ENCODE assay signal across 16 cellular contexts in genomic region chr13:24218320-24218719, GRCh38. TPM values are rescaled to one million over a fixed set of nuclear protein-coding genes. Genes with fewer than 3 reads are reported as not detected.
DNase-seq lines count a peak whose midpoint lies in the region; ATAC-seq and TF ChIP-seq lines count a peak whose summit lies in the region.
"Had no signal": no experiment of that assay in that cellular context is flagged by ENCODE, and none has a peak within 500 bp of the region (broad histone marks: within the 10 kb centered on the region; RNA-seq: fewer than 3 reads in every experiment).

No MANE protein-coding gene starts in this region.

- H3K27ac ChIP-seq in H9 (ENCODE audit: insufficient read length, low read depth, low read length) (no peak overlapping the region), colonic mucosa (peak overlapping the region; percentile 51), mucosa of rectum (ENCODE audit: low read depth in 2 of 2, low read length in 2 of 2) (peak overlapping the region; percentile 52 to 56), thyroid gland (peak overlapping the region; percentile 90 to 97 (median 95)), psoas muscle (no peak overlapping the region)
- H3K27ac ChIP-seq: epithelial cell of prostate, VCaP had no signal

- H2AFZ ChIP-seq in H9 (ENCODE audit: low read length): no peak overlapping the region

- H3T11ph ChIP-seq in H9 (ENCODE audit: low read length): no peak overlapping the region

- no peak overlapping the region for H3K9ac ChIP-seq in H9 (ENCODE audit: extremely low read depth, insufficient read length, low read length)
- no peak overlapping the region for H3K9ac ChIP-seq in colonic mucosa (ENCODE audit: low read depth in 2 of 2, low read length in 2 of 2)
- peak overlapping the region in 1 of 2 donors; percentile 0 for H3K9ac ChIP-seq in mucosa of rectum (ENCODE audit: low read depth in 1 of 2, low read length in 2 of 2)

- DNase-seq in H9: no peak
- DNase-seq in colonic mucosa: no peak
- no peak for DNase-seq in thyroid gland
- DNase-seq in hippocampal formation (lab: John Stamatoyannopoulos, UW): no peak
- DNase-seq in activated naive CD4-positive, alpha-beta T cell (lab: John Stamatoyannopoulos, UW): no peak
- DNase-seq in omental fat pad (ENCODE audit: low spot score): no peak
- DNase-seq in psoas muscle: no peak
- DNase-seq: activated CD4-positive, alpha-beta T cell treated with anti-CD3 and anti-CD28 coated beads, Interleukin-2, amount 50 U/mL, for 48 hours; activated naive CD4-positive, alpha-beta T cell treated with anti-CD3 and anti-CD28 coated beads, Interleukin-2, amount 50 U/mL, for 16 hours; EL; NCI-H1105 treated with DMSO at 0.1 percent for 48 hours; SIG-M5; T-helper 17 cell had no signal

- intact Hi-C loops in colonic mucosa (cut with DNase I) (no loop called here), thyroid gland (cut with DNase I) (loop anchor here (5.0 kb wide), 1 partner anchor 296 kb away; no protein-coding TSS in a partner anchor), psoas muscle (cut with DNase I) (loop anchor here in 1 of 2 donors (5.0 kb wide), 1 partner anchor 196 kb away; no protein-coding TSS in a partner anchor)

- TF ChIP-seq CTCF in H9 (conservative IDR thresholded peaks at IDR 0.05) (no peak), colonic mucosa (IDR thresholded peaks at IDR 0.05) (no peak), thyroid gland (IDR thresholded peaks at IDR 0.05) (no peak), omental fat pad (IDR thresholded peaks at IDR 0.05) (no peak), psoas muscle (IDR thresholded peaks at IDR 0.05) (no peak)

- H3K27me3 ChIP-seq in H9 (ENCODE audit: insufficient read depth, low read length): no peaks in the 10 kb centered on the region
- H3K27me3 ChIP-seq in colonic mucosa: no peaks in the 10 kb centered on the region
- no peaks in the 10 kb centered on the region for H3K27me3 ChIP-seq in mucosa of rectum (ENCODE audit: control insufficient read depth in 2 of 2, insufficient read depth in 2 of 2, low read length in 2 of 2)
- H3K27me3 ChIP-seq in thyroid gland: no peaks in the 10 kb centered on the region
- no peaks in the 10 kb centered on the region for H3K27me3 ChIP-seq in psoas muscle (ENCODE audit: insufficient read depth in 3 of 3, low read length in 2 of 3)

- H3K23me2 ChIP-seq in H9 (ENCODE audit: insufficient read length, low read depth, low read length, poor library complexity, severe bottlenecking): no peaks in the 10 kb centered on the region

- H3K79me2 ChIP-seq in H9 (ENCODE audit: insufficient read depth, low read length): peaks cover 4% of the 10 kb centered on the region; the same call in 1 of the 2 replicates

- no peaks in the 10 kb centered on the region for H3K36me3 ChIP-seq in colonic mucosa
- H3K36me3 ChIP-seq in mucosa of rectum (ENCODE audit: control insufficient read depth in 2 of 2, insufficient read depth in 2 of 2, low read length in 2 of 2): peaks cover 5 to 13% of the 10 kb centered on the region in 2 donors
- no peaks in the 10 kb centered on the region for H3K36me3 ChIP-seq in thyroid gland
- no peaks in the 10 kb centered on the region for H3K36me3 ChIP-seq in psoas muscle (ENCODE audit: insufficient read depth in 1 of 2, low read depth in 1 of 2)

- no peak overlapping the region for H2BK120ac ChIP-seq in H9 (ENCODE audit: low read depth, low read length, poor library complexity, severe bottlenecking)

- no peak overlapping the region for H2BK5ac ChIP-seq in H9 (ENCODE audit: insufficient read length, low read length)

- no peaks in the 10 kb centered on the region for H3K9me3 Mint-ChIP-seq in H9

- H3K18ac ChIP-seq in H9 (ENCODE audit: insufficient read length, low read depth, low read length): no peak overlapping the region

- no peak overlapping the region for H3K4ac ChIP-seq in H9 (ENCODE audit: low read depth, low read length)

- no peak overlapping the region for H4K8ac ChIP-seq in H9 (replicated peaks; ENCODE audit: insufficient read length, low read depth, low read length)

- H2BK15ac ChIP-seq in H9 (ENCODE audit: low read depth, low read length): no peak overlapping the region

- no peak overlapping the region for H2BK12ac ChIP-seq in H9 (ENCODE audit: insufficient read length, low read depth, low read length)

- WGBS in H9 (ENCODE audit: extremely low coverage, insufficient read length, low lambda C conversion rate): no CpG with 5 or more reads among the region's 2 CpGs
- WGBS in thyroid gland, 2 donors: 97 to 98% methylated on average over 2 of the region's 2 CpGs
- 84 to 97% (median 90%) methylated on average over 2 of the region's 2 CpGs for WGBS in psoas muscle, 3 donors

- H3K14ac ChIP-seq in H9 (ENCODE audit: insufficient read depth, low read length): no peak overlapping the region

- H3K79me1 ChIP-seq in H9 (ENCODE audit: insufficient read depth, low read depth, low read length, poor library complexity, severe bottlenecking): no peaks in the 10 kb centered on the region

- H2BK20ac ChIP-seq in H9 (ENCODE audit: low read depth, low read length, poor library complexity, severe bottlenecking): no peak overlapping the region

- H3K9me3 ChIP-seq in H9 (ENCODE audit: control insufficient read depth, low read depth, low read length) (no peaks in the 10 kb centered on the region), colonic mucosa (no peaks in the 10 kb centered on the region), mucosa of rectum (ENCODE audit: control insufficient read depth in 2 of 2, low read length in 2 of 2) (no peaks in the 10 kb centered on the region), thyroid gland (no peaks in the 10 kb centered on the region), psoas muscle (no peaks in the 10 kb centered on the region)

- no peak overlapping the region for H3K23ac ChIP-seq in H9 (ENCODE audit: insufficient read length, low read depth, low read length)

- peaks cover 37 to 48% of the 10 kb centered on the region in 2 experiments for H3K4me1 Mint-ChIP-seq in H9

- H3K4me3 Mint-ChIP-seq in H9: no peak overlapping the region
- H3K4me3 Mint-ChIP-seq: T-helper 17 cell had no signal

- H2AK5ac ChIP-seq in H9 (ENCODE audit: insufficient read length, low read length): no peak overlapping the region

- no peaks in the 10 kb centered on the region for H3K27me3 Mint-ChIP-seq in H9 (ENCODE audit: low read depth)

- TF ChIP-seq POLR2A in thyroid gland (IDR thresholded peaks at IDR 0.05): no peak

- H4K5ac ChIP-seq in H9 (ENCODE audit: insufficient read length, low read depth, low read length): no peak overlapping the region

- H4K20me1 ChIP-seq in H9 (ENCODE audit: control insufficient read depth, insufficient read depth, insufficient read length): no peaks in the 10 kb centered on the region

- H3K36me3 Mint-ChIP-seq in H9 (ENCODE audit: insufficient read depth in 1 of 3, low read depth in 3 of 3): no peaks in the 10 kb centered on the region; a peak in 1 of 7 replicates

- ATAC-seq in omental fat pad (ENCODE audit: low FRiP score): no peak
- no peak for ATAC-seq in psoas muscle
- ATAC-seq: T-helper 17 cell had no signal

- H3K4me3 ChIP-seq in colonic mucosa: no peak overlapping the region
- H3K4me3 ChIP-seq in mucosa of rectum (ENCODE audit: low read length in 2 of 2): no peak overlapping the region
- no peak overlapping the region for H3K4me3 ChIP-seq in thyroid gland (replicated peaks in 1 of 3)
- no peak overlapping the region for H3K4me3 ChIP-seq in psoas muscle

- H3K27ac Mint-ChIP-seq in H9: peak overlapping the region in 2 of 3 experiments; percentile 23 to 44; a peak in 2 of 7 replicates
- H3K27ac Mint-ChIP-seq: T-helper 17 cell had no signal

- H3K4me1 ChIP-seq in H9 (ENCODE audit: insufficient read depth, low read length) (peaks cover 8% of the 10 kb centered on the region; the same call in 1 of the 2 replicates), colonic mucosa (no peaks in the 10 kb centered on the region), mucosa of rectum (ENCODE audit: control insufficient read depth in 2 of 2, insufficient read depth in 2 of 2, low read length in 2 of 2) (peaks cover 10 to 16% of the 10 kb centered on the region in 2 donors), thyroid gland (peaks cover 50 to 60% of the 10 kb centered on the region in 2 donors), psoas muscle (no peaks in the 10 kb centered on the region)

- H3K4me2 ChIP-seq in H9 (ENCODE audit: insufficient read depth, insufficient read length, low read length): no peak overlapping the region

- H4K91ac ChIP-seq in H9 (ENCODE audit: insufficient read length, low read depth, low read length): no peak overlapping the region

- H3K56ac ChIP-seq in H9 (ENCODE audit: insufficient read length, low read depth, low read length): no peak overlapping the region

RNA-seq across cellular contexts. Expression of gene SPATA13, which starts 57.8 kb away (rescaled TPM):
- total RNA-seq in H9 (2021): 12.6 and 14.1 TPM in 2 replicates
- total RNA-seq in colonic mucosa: 10 to 100 TPM; 41.5 to 43.8 TPM
- 10 to 100 TPM; 43.2 to 95.4 (median 51.1) TPM for total RNA-seq in thyroid gland
- 10 to 100 TPM in 3 of 4 donors, 1 to 10 TPM in 1; 9.0 to 46.0 (median 18.7) TPM for total RNA-seq in omental fat pad
- total RNA-seq in psoas muscle: 1 to 10 TPM; 2.2 to 5.8 (median 4.1) TPM
- polyA plus RNA-seq in psoas muscle: 1 to 10 TPM in 2 of 3 donors, under 1 TPM in 1; 0.87 to 2.5 (median 1.7) TPM

Comparison
In these comparisons a context has a peak if more than half of its experiments do, and no peak if none do; other contexts are left out.
1. H3K27ac ChIP-seq: peak in colonic mucosa (single experiment), mucosa of rectum (2 of 2) and thyroid gland (3 of 3); none in H9 (single experiment) and psoas muscle (single experiment).